Comparison of ENCODE assay signal across 10 cellular contexts in the genomic region with DNA sequence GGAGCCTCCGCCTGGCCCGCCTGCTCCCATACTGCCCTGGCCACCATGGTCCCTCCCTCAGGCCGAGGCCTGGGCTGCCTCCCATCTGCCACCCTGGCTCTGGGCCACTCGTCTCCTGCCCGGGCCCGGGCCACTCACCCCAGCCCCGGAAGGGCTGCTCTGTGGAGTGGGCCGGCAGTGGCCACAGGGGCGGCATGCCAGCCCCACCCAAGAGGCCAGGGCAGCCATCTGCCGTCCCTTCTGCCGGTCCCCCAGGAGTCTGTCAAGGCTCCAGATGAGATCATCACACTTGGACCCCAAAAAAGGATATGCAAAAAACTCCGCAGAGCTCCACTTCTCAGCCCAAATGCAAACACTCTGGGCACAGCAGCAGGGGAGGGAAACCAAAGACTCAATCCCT. TPM values are rescaled to one million over a fixed set of nuclear protein-coding genes. Genes with fewer than 3 reads are reported as not detected.
DNase-seq lines count a peak whose midpoint lies in the region; ATAC-seq and TF ChIP-seq lines count a peak whose summit lies in the region.
"Had no signal": no experiment of that assay in that cellular context is flagged by ENCODE, and none has a peak within 500 bp of the region (broad histone marks: within the 10 kb centered on the region; RNA-seq: fewer than 3 reads in every experiment).

No MANE protein-coding gene starts in this region.

- H3K27me3 Mint-ChIP-seq in endodermal cell (ENCODE audit: insufficient read depth), result no peaks in the 10 kb centered on the region

- no peak overlapping the region for H2BK12ac ChIP-seq in neuronal stem cell (ENCODE audit: low read length)

- no peak overlapping the region for H3K4me3 ChIP-seq in endodermal cell (ENCODE audit: low read length)
- no peak overlapping the region for H3K4me3 ChIP-seq in neuronal stem cell (ENCODE audit: low read length in 2 of 2)
- H3K4me3 ChIP-seq in effector memory CD4-positive, alpha-beta T cell (ENCODE audit: insufficient read depth, low read depth, low read length, poor library complexity, severe bottlenecking), result no peak overlapping the region

- no peak overlapping the region for H3K27ac Mint-ChIP-seq in endodermal cell

- no peak overlapping the region for H3K9ac ChIP-seq in endodermal cell (ENCODE audit: extremely low read depth, low read length, poor library complexity, severe bottlenecking)
- no peak overlapping the region for H3K9ac ChIP-seq in neuronal stem cell (ENCODE audit: low read depth, low read length, poor library complexity)

- DNase-seq in Right ventricle myocardium inferior (ENCODE audit: missing footprints), result peak; percentile 69
- DNase-seq in cardiac septum (ENCODE audit: low spot score), result no peak
- DNase-seq in endodermal cell, result peak; percentile 35
- no peak for DNase-seq in neuronal stem cell (ENCODE audit: low spot score)
- no peak for DNase-seq in effector memory CD4-positive, alpha-beta T cell
- DNase-seq in epidermal melanocyte (ENCODE audit: insufficient read length, low spot score), result no peak
- no peak for DNase-seq in OCI-M1 (lab: John Stamatoyannopoulos, UW)
- DNase-seq: 8988T, NCI-H146 had no signal

- H3K9me3 Mint-ChIP-seq in endodermal cell, result peaks cover 14% of the 10 kb centered on the region

- peak overlapping the region; percentile 31 for H3K23ac ChIP-seq in neuronal stem cell (ENCODE audit: low read depth, low read length, poor library complexity)

- no peak overlapping the region for H4K8ac ChIP-seq in neuronal stem cell (ENCODE audit: low read depth, low read length)

- no peak overlapping the region for H3K4me3 Mint-ChIP-seq in endodermal cell

- H3K18ac ChIP-seq in neuronal stem cell (ENCODE audit: low read length), result no peak overlapping the region

- H3K4me2 ChIP-seq in neuronal stem cell (ENCODE audit: insufficient read depth, low read length, poor library complexity, severe bottlenecking), result no peak overlapping the region

- H3K4me1 ChIP-seq in endodermal cell (ENCODE audit: control insufficient read depth, insufficient read depth, low read length) (peaks cover 8% of the 10 kb centered on the region), neuronal stem cell (ENCODE audit: control insufficient read depth in 2 of 2, insufficient read depth in 1 of 2, low read depth in 1 of 2, low read length in 2 of 2) (peaks cover 0 to 6% of the 10 kb centered on the region in 2 donors)
- peaks cover 7% of the 10 kb centered on the region for H3K4me1 ChIP-seq in effector memory CD4-positive, alpha-beta T cell (ENCODE audit: control insufficient read depth, insufficient read depth, low read length, poor library complexity, severe bottlenecking)

- H3K27ac ChIP-seq in endodermal cell (ENCODE audit: low read depth, low read length) (no peak overlapping the region), neuronal stem cell (replicated peaks; ENCODE audit: low read length) (no peak overlapping the region)
- H3K27ac ChIP-seq in effector memory CD4-positive, alpha-beta T cell (ENCODE audit: insufficient read depth, low read length, poor library complexity, severe bottlenecking), result no peak overlapping the region

- no peak overlapping the region for H2BK15ac ChIP-seq in neuronal stem cell (ENCODE audit: low read length)

- intact Hi-C loops in Right ventricle myocardium inferior (cut with DNase I) (no loop called here), cardiac septum (cut with DNase I) (no loop called here)

- peaks cover 25% of the 10 kb centered on the region for H3K79me1 ChIP-seq in neuronal stem cell (ENCODE audit: low read depth, low read length)

- H2BK5ac ChIP-seq in neuronal stem cell (ENCODE audit: low read length), result no peak overlapping the region

- 94 to 100% methylated on average over 3 to 12 of the region's 12 CpGs for WGBS in endodermal cell (ENCODE audit: insufficient coverage in 1 of 2, insufficient read length in 1 of 2), 2 experiments
- WGBS in neuronal stem cell (ENCODE audit: extremely low coverage in 2 of 2, insufficient read length in 2 of 2, insufficient replicate concordance in 1 of 2), 2 donors, result no CpG with 5 or more reads among the region's 12 CpGs

- H2AFZ ChIP-seq in neuronal stem cell (ENCODE audit: low read length), result no peak overlapping the region

- TF ChIP-seq CTCF in endodermal cell (conservative IDR thresholded peaks at IDR 0.05), result no peak

- H3K36me3 ChIP-seq in endodermal cell (ENCODE audit: control insufficient read depth, insufficient read depth, low read length), result peaks cover 17% of the 10 kb centered on the region
- peaks cover 13 to 40% of the 10 kb centered on the region in 2 donors for H3K36me3 ChIP-seq in neuronal stem cell (replicated peaks in 1 of 2; ENCODE audit: control insufficient read depth in 2 of 2, insufficient read depth in 2 of 2, low read length in 2 of 2)
- H3K36me3 ChIP-seq in effector memory CD4-positive, alpha-beta T cell (ENCODE audit: control insufficient read depth, insufficient read depth, low read length), result no peaks in the 10 kb centered on the region

- peaks cover 29% of the 10 kb centered on the region for H3K4me1 Mint-ChIP-seq in endodermal cell

- H3K27me3 ChIP-seq in endodermal cell (ENCODE audit: control insufficient read depth, insufficient read depth, low read length, poor library complexity, severe bottlenecking), result no peaks in the 10 kb centered on the region
- H3K27me3 ChIP-seq in neuronal stem cell (ENCODE audit: control insufficient read depth in 3 of 3, insufficient read depth in 3 of 3, low read depth in 1 of 3, low read length in 3 of 3), result no peaks in the 10 kb centered on the region
- H3K27me3 ChIP-seq in effector memory CD4-positive, alpha-beta T cell (replicated peaks; ENCODE audit: control insufficient read depth, insufficient read depth, low read length, poor library complexity, severe bottlenecking), result no peaks in the 10 kb centered on the region

- no peak overlapping the region for H2BK120ac ChIP-seq in neuronal stem cell (ENCODE audit: low read depth, low read length)

- H3K4ac ChIP-seq in neuronal stem cell (ENCODE audit: low read length), result no peak overlapping the region

- no peak overlapping the region for H4K91ac ChIP-seq in neuronal stem cell (ENCODE audit: low read depth, low read length, poor library complexity)

- peaks cover 29% of the 10 kb centered on the region for H3K36me3 Mint-ChIP-seq in endodermal cell (ENCODE audit: low read depth)

- H3K9me3 ChIP-seq in endodermal cell (ENCODE audit: control insufficient read depth, low read length) (peaks cover 14% of the 10 kb centered on the region), neuronal stem cell (replicated peaks in 1 of 2; ENCODE audit: control insufficient read depth in 2 of 2, insufficient read depth in 1 of 2, low read depth in 1 of 2, low read length in 2 of 2) (peaks cover 6 to 12% of the 10 kb centered on the region in 2 donors)
- no peaks in the 10 kb centered on the region for H3K9me3 ChIP-seq in effector memory CD4-positive, alpha-beta T cell (ENCODE audit: control insufficient read depth, low read length)

- H2AK5ac ChIP-seq in neuronal stem cell (ENCODE audit: low read depth, low read length), result no peak overlapping the region

- H3K14ac ChIP-seq in neuronal stem cell (ENCODE audit: low read length), result no peak overlapping the region

- ATAC-seq in Right ventricle myocardium inferior (peak; percentile 17), SK-N-SH treated with all-trans-retinoic acid at 6 μM for 48 hours (no peak)

TF ChIP-seq in SK-N-SH treated with all-trans-retinoic acid at 6 μM for 48 hours, 23 proteins besides CTCF, POLR2A, EP300 and RAD21 (continues in another document):
- TF ChIP-seq ESRRG (CRISPR knock-in tag; IDR thresholded peaks at IDR 0.05) (no peak), TCF4 (CRISPR knock-in tag; IDR thresholded peaks at IDR 0.05; ENCODE audit: borderline replicate concordance) (no peak), PATZ1 (CRISPR knock-in tag; IDR thresholded peaks at IDR 0.05; ENCODE audit: borderline replicate concordance) (no peak)
- TF ChIP-seq, protein P1, sequence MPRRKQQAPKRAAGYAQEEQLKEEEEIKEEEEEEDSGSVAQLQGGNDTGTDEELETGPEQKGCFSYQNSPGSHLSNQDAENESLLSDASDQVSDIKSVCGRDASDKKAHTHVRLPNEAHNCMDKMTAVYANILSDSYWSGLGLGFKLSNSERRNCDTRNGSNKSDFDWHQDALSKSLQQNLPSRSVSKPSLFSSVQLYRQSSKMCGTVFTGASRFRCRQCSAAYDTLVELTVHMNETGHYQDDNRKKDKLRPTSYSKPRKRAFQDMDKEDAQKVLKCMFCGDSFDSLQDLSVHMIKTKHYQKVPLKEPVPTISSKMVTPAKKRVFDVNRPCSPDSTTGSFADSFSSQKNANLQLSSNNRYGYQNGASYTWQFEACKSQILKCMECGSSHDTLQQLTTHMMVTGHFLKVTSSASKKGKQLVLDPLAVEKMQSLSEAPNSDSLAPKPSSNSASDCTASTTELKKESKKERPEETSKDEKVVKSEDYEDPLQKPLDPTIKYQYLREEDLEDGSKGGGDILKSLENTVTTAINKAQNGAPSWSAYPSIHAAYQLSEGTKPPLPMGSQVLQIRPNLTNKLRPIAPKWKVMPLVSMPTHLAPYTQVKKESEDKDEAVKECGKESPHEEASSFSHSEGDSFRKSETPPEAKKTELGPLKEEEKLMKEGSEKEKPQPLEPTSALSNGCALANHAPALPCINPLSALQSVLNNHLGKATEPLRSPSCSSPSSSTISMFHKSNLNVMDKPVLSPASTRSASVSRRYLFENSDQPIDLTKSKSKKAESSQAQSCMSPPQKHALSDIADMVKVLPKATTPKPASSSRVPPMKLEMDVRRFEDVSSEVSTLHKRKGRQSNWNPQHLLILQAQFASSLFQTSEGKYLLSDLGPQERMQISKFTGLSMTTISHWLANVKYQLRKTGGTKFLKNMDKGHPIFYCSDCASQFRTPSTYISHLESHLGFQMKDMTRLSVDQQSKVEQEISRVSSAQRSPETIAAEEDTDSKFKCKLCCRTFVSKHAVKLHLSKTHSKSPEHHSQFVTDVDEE (CRISPR knock-in tag; IDR thresholded peaks at IDR 0.05), result no peak

RNA-seq across cellular contexts. Expression of gene TLDC2, which starts 23.8 kb away (rescaled TPM):
- total RNA-seq in Right ventricle myocardium inferior, result not detected
- not detected for total RNA-seq in cardiac septum
- under 1 TPM; 0.18 to 0.24 TPM for total RNA-seq in endodermal cell
- 0.36 TPM for polyA plus RNA-seq in endodermal cell (2013, experiment 1 of 2)
- polyA plus RNA-seq in endodermal cell (2013, experiment 2 of 2), result 0.54 TPM
- polyA plus RNA-seq in neuronal stem cell (2013, experiment 1 of 2), result 0.99 TPM
- polyA plus RNA-seq in neuronal stem cell (2013, experiment 2 of 2), result 1.00 TPM

Comparison
In these comparisons a context has a peak if more than half of its experiments do, and no peak if none do; other contexts are left out.
1. DNase-seq: peak in Right ventricle myocardium inferior (single experiment) and endodermal cell (single experiment); none in cardiac septum (single experiment), neuronal stem cell (single experiment), effector memory CD4-positive, alpha-beta T cell (0 of 3), epidermal melanocyte (single experiment) and OCI-M1 (single experiment).